22 cellular contexts compared by ENCODE assay signal in genomic region chr19:3211191-3211590, GRCh38. TPM values are rescaled to one million over a fixed set of nuclear protein-coding genes. Genes with fewer than 3 reads are reported as not detected.
"Had no signal": no experiment of that assay in that cellular context is flagged by ENCODE, and none has a peak within 500 bp of the region (broad histone marks: within the 10 kb centered on the region; RNA-seq: fewer than 3 reads in every experiment).

No MANE protein-coding gene starts in this region.

- H3K27ac Mint-ChIP-seq: activated CD4-positive, alpha-beta memory T cell treated with anti-CD3 and anti-CD28 coated beads for 36 hours; activated CD4-positive, alpha-beta T cell treated with anti-CD3 and anti-CD28 coated beads, Interleukin-2, amount 10 ng/mL, durations not matched to agents 24 days and 14 days; activated T-helper 2 cell treated with anti-CD3 and anti-CD28 coated beads, Interferon-gamma antibody, Interleukin-2, Interleukin-4, amounts not matched to agents 10 μg/mL and 5 μg/mL and 100 μg/mL, durations not matched to agents 14 hours and 24 hours and 36 hours; dendritic cell treated with granulocyte-macrophage colony-stimulating factor and Interleukin-4, amounts not matched to agents 40 ng/mL and 50 ng/mL, for 4 days; nephron; T-helper 1 cell treated with Interleukin-12 subunit alpha and Interleukin-12 subunit beta and Interleukin-4 antibody, amounts not matched to agents 30 μg/mL and 1 μg/mL, for 36 hours had no signal

- H3K4me1 ChIP-seq: breast epithelium, esophagus squamous epithelium, heart right ventricle, left ventricle myocardium inferior, pancreas, prostate gland, sigmoid colon had no signal

- H3K27me3 Mint-ChIP-seq: activated CD4-positive, alpha-beta memory T cell treated with anti-CD3 and anti-CD28 coated beads for 36 hours; activated CD4-positive, alpha-beta T cell treated with anti-CD3 and anti-CD28 coated beads, Interleukin-2, amount 10 ng/mL, durations not matched to agents 24 days and 14 days; dendritic cell treated with granulocyte-macrophage colony-stimulating factor and Interleukin-4, amounts not matched to agents 40 ng/mL and 50 ng/mL, for 4 days had no signal

- H3K27ac ChIP-seq: breast epithelium, esophagus squamous epithelium, heart right ventricle, left ventricle myocardium inferior, pancreas, prostate gland, sigmoid colon, thoracic aorta, VCaP had no signal

- H3K4me3 ChIP-seq: breast epithelium, esophagus squamous epithelium, heart right ventricle, left ventricle myocardium inferior, lung, pancreas, prostate gland, sigmoid colon, thoracic aorta had no signal

- H3K9me3 Mint-ChIP-seq: activated CD4-positive, alpha-beta memory T cell treated with anti-CD3 and anti-CD28 coated beads for 36 hours; activated CD4-positive, alpha-beta T cell treated with anti-CD3 and anti-CD28 coated beads, Interleukin-2, amount 10 ng/mL, durations not matched to agents 24 days and 14 days; activated naive CD4-positive, alpha-beta T cell treated with anti-CD3 and anti-CD28 coated beads, Interleukin-2, amount 50 U/mL, for 72 hours; activated T-cell treated with anti-CD3 and anti-CD28 coated beads, Interleukin-2, amount 50 U/mL, for 4 hours; activated T-helper 2 cell treated with anti-CD3 and anti-CD28 coated beads, Interferon-gamma antibody, Interleukin-2, Interleukin-4, amounts not matched to agents 10 μg/mL and 5 μg/mL and 100 μg/mL, durations not matched to agents 14 hours and 24 hours and 36 hours; dendritic cell treated with granulocyte-macrophage colony-stimulating factor and Interleukin-4, amounts not matched to agents 40 ng/mL and 50 ng/mL, for 4 days; nephron; T-helper 1 cell treated with Interleukin-12 subunit alpha and Interleukin-12 subunit beta and Interleukin-4 antibody, amounts not matched to agents 30 μg/mL and 1 μg/mL, for 36 hours had no signal

- DNase-seq: esophagus squamous epithelium, sigmoid colon had no signal

- H3K27me3 ChIP-seq: breast epithelium, esophagus squamous epithelium, heart right ventricle, pancreas, sigmoid colon had no signal

- FAIRE-seq: islet of Langerhans, pancreas, small intestine, TTC549, urothelium cell line had no signal

- H3K4me3 Mint-ChIP-seq: activated CD4-positive, alpha-beta memory T cell treated with anti-CD3 and anti-CD28 coated beads for 36 hours; activated CD4-positive, alpha-beta T cell treated with anti-CD3 and anti-CD28 coated beads, Interleukin-2, amount 10 ng/mL, durations not matched to agents 24 days and 14 days; activated T-cell treated with anti-CD3 and anti-CD28 coated beads, Interleukin-2, amount 50 U/mL, for 4 hours; dendritic cell treated with granulocyte-macrophage colony-stimulating factor and Interleukin-4, amounts not matched to agents 40 ng/mL and 50 ng/mL, for 4 days; nephron; T-helper 1 cell treated with Interleukin-12 subunit alpha and Interleukin-12 subunit beta and Interleukin-4 antibody, amounts not matched to agents 30 μg/mL and 1 μg/mL, for 36 hours had no signal

- H3K4me1 Mint-ChIP-seq: activated CD4-positive, alpha-beta T cell treated with anti-CD3 and anti-CD28 coated beads, Interleukin-2, amount 10 ng/mL, durations not matched to agents 24 days and 14 days; nephron had no signal

- H3K9me3 ChIP-seq: breast epithelium, esophagus squamous epithelium, heart right ventricle, left ventricle myocardium inferior, pancreas, prostate gland, sigmoid colon, thoracic aorta had no signal

- H3K36me3 Mint-ChIP-seq: activated naive CD4-positive, alpha-beta T cell treated with anti-CD3 and anti-CD28 coated beads, Interleukin-2, amount 50 U/mL, for 72 hours had no signal

RNA-seq across cellular contexts. Expression of gene CELF5, which starts 13.3 kb away (rescaled TPM):
- total RNA-seq: esophagus squamous epithelium, heart right ventricle, left ventricle myocardium inferior, thoracic aorta had no signal
- polyA plus RNA-seq: heart right ventricle had no signal
